Comparison of ENCODE assay signal across 24 cellular contexts in the genomic region with DNA sequence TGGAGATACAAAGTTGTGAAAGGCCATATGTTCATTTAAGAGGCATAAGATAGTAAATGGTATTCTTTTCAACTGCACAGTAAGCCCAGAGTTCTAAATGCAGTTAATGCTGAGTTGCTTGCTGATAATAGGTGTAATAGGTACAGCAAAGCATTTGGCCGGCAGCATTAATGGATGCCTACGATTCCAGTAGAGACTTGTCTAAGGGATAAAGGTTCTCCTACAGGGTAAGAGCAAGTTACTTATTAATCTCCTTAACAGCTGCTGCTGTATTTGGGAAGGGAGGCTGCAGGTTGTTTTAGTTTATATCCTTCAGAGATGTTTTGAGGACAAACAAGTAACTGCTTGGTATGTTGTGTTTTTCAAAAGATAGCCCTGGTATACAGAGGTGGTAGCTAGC. TPM values are rescaled to one million over a fixed set of nuclear protein-coding genes. Genes with fewer than 3 reads are reported as not detected.
DNase-seq lines count a peak whose midpoint lies in the region; ATAC-seq, FAIRE-seq and TF ChIP-seq lines count a peak whose summit lies in the region.
"Had no signal": no experiment of that assay in that cellular context is flagged by ENCODE, and none has a peak within 500 bp of the region (broad histone marks: within the 10 kb centered on the region; RNA-seq: fewer than 3 reads in every experiment).

No MANE protein-coding gene starts in this region.

- peak; percentile 7 to 17 for DNase-seq in NCI-H526 (lab: John Stamatoyannopoulos, UW)
- no peak for DNase-seq in NCI-H526 treated with DMSO at 0.1 percent for 48 hours (lab: John Stamatoyannopoulos, UW)
- peak; percentile 44 for DNase-seq in bronchial epithelial cell (ENCODE audit: low read depth)
- DNase-seq in left lung: no peak
- peak; percentile 8 for DNase-seq in transverse colon
- no peak for DNase-seq in NCI-H187 treated with DMSO at 0.1 percent for 48 hours (lab: John Stamatoyannopoulos, UW)
- DNase-seq: activated naive CD4-positive, alpha-beta T cell treated with Interleukin-2 at 50 U/mL for 16 hours; CD4-positive, alpha-beta T cell; DMS79 treated with DMSO at 0.1 percent for 48 hours; glutamatergic neuron; Karpas-422; kidney glomerular epithelial cell; MV-4-11; NCI-H146; NCI-H510A; SIG-M5; T-helper 9 cell had no signal

- 74% methylated on average over 2 of the region's 2 CpGs; no CpG with 5 or more reads in 1 of the 2 donors for WGBS in transverse colon (ENCODE audit: low coverage in 1 of 2), 2 donors
- 80% methylated on average over 1 of the region's 2 CpGs; no CpG with 5 or more reads in 1 of the 2 donors for WGBS in gastroesophageal sphincter (ENCODE audit: low coverage in 1 of 2), 2 donors

- H3K9me3 ChIP-seq in left lung (no peaks in the 10 kb centered on the region), transverse colon (no peaks in the 10 kb centered on the region), gastroesophageal sphincter (no peaks in the 10 kb centered on the region)
- H3K9me3 ChIP-seq: HAP-1, neutrophil, tibial nerve had no signal

- TF ChIP-seq EP300 in transverse colon (IDR thresholded peaks at IDR 0.05; ENCODE audit: low read depth): no peak
- TF ChIP-seq EP300 in gastroesophageal sphincter (IDR thresholded peaks at IDR 0.05): no peak

- H3K4me3 ChIP-seq in bronchial epithelial cell (ENCODE audit: low read depth, low read length) (no peak overlapping the region), left lung (no peak overlapping the region), transverse colon (no peak overlapping the region), gastroesophageal sphincter (no peak overlapping the region)
- H3K4me3 ChIP-seq: HAP-1, tibial nerve had no signal

- H3K27me3 ChIP-seq in bronchial epithelial cell (ENCODE audit: control insufficient read depth, insufficient read depth, low read length) (no peaks in the 10 kb centered on the region), left lung (no peaks in the 10 kb centered on the region), transverse colon (no peaks in the 10 kb centered on the region), gastroesophageal sphincter (no peaks in the 10 kb centered on the region)
- H3K27me3 ChIP-seq: neutrophil, tibial nerve had no signal

- intact Hi-C loops in left lung (cut with DNase I): no loop called here
- intact Hi-C loops in transverse colon (cut with DNase I; ENCODE audit: low total_unique reads): no loop called here

- no peaks in the 10 kb centered on the region for H3K36me3 ChIP-seq in bronchial epithelial cell (ENCODE audit: control insufficient read depth, insufficient read depth, low read length)
- H3K36me3 ChIP-seq in left lung: no peaks in the 10 kb centered on the region
- no peaks in the 10 kb centered on the region for H3K36me3 ChIP-seq in transverse colon
- no peaks in the 10 kb centered on the region for H3K36me3 ChIP-seq in gastroesophageal sphincter
- H3K36me3 ChIP-seq: HAP-1, neutrophil, tibial nerve had no signal

- TF ChIP-seq CTCF in bronchial epithelial cell (IDR thresholded peaks at IDR 0.05; ENCODE audit: insufficient read depth, low read length, severe bottlenecking) (no peak), left lung (IDR thresholded peaks at IDR 0.05) (no peak), transverse colon (IDR thresholded peaks at IDR 0.05) (no peak), gastroesophageal sphincter (IDR thresholded peaks at IDR 0.05) (no peak)

- TF ChIP-seq POLR2A in transverse colon (IDR thresholded peaks at IDR 0.05) (no peak), gastroesophageal sphincter (IDR thresholded peaks at IDR 0.05) (no peak)

- H3K4me1 ChIP-seq in left lung: no peaks in the 10 kb centered on the region
- H3K4me1 ChIP-seq in transverse colon: peaks cover 0 to 25% (median 7%) of the 10 kb centered on the region in 4 donors
- H3K4me1 ChIP-seq in gastroesophageal sphincter: no peaks in the 10 kb centered on the region
- H3K4me1 ChIP-seq: HAP-1, tibial nerve had no signal

- FAIRE-seq in bronchial epithelial cell (lab: Jason Lieb, UNC): no peak

- H3K27ac ChIP-seq in left lung (no peak overlapping the region), transverse colon (peak overlapping the region; percentile 45 to 66 (median 56)), gastroesophageal sphincter (no peak overlapping the region)
- H3K27ac ChIP-seq: neutrophil, tibial nerve had no signal

- ATAC-seq in left lung (peak; percentile 41), GM21390 (IDR thresholded peaks at IDR 0.05; ENCODE audit: unreplicated experiment) (no peak), gastroesophageal sphincter (no peak)
- ATAC-seq: Panc1 had no signal

- in situ Hi-C loops in transverse colon (cut with MboI; ENCODE audit: low pct_ligation_motif_present in 1 of 4, low pct_unique_long_range_greater_than_20kb in 1 of 4, low sequenced_read_pairs in 3 of 4): no loop called here

RNA-seq across cellular contexts. Expression of a gene that starts 16.8 kb away (rescaled TPM):
- total RNA-seq in bronchial epithelial cell: 1.1 and 1.3 TPM in 2 replicates
- total RNA-seq in left lung: 10 to 100 TPM; 34.8 to 52.3 TPM
- 100 to 1,000 TPM in 3 of 4 donors, 10 to 100 TPM in 1; 26.9 to 170 (median 134) TPM for total RNA-seq in transverse colon
- total RNA-seq in gastroesophageal sphincter: 10 to 100 TPM in 3 of 4 donors, 1 to 10 TPM in 1; 6.5 to 50.5 (median 25.2) TPM
- total RNA-seq: A172 had no signal

Comparison
In these comparisons a context has a peak if more than half of its experiments do, and no peak if none do; other contexts are left out.
1. DNase-seq: peak in NCI-H526 (2 of 2), bronchial epithelial cell (single experiment) and transverse colon (single experiment); none in NCI-H526 treated with DMSO at 0.1 percent for 48 hours (single experiment), left lung (0 of 2) and NCI-H187 treated with DMSO at 0.1 percent for 48 hours (single experiment).
2. H3K27ac ChIP-seq: peak in transverse colon (4 of 4); none in left lung (0 of 2) and gastroesophageal sphincter (0 of 4).